In genomic region chr5:29016067-29016466, GRCh38 we compare ENCODE assay signal across 24 cellular contexts.
DNase-seq lines count a peak whose midpoint lies in the region; ATAC-seq and TF ChIP-seq lines count a peak whose summit lies in the region.
"Had no signal": no experiment of that assay in that cellular context is flagged by ENCODE, and none has a peak within 500 bp of the region (broad histone marks: within the 10 kb centered on the region; RNA-seq: fewer than 3 reads in every experiment).

No MANE protein-coding gene starts in this region.

- ATAC-seq in GM21723 (IDR thresholded peaks at IDR 0.05; ENCODE audit: unreplicated experiment) = no peak
- ATAC-seq: activated naive CD8-positive, alpha-beta T cell treated with anti-CD3 and anti-CD28 coated beads, Interleukin-2, amount 50 U/mL, for 24 hours; K562; psoas muscle had no signal

- no TSS peak for BruUV-seq in PC-9 (replicated peaks; lab: Mats Ljungman, UMichigan)

- H3K4me2 ChIP-seq in PC-9 = no peak overlapping the region
- H3K4me2 ChIP-seq: neural progenitor cell had no signal

- no peaks in the 10 kb centered on the region for H4K20me1 ChIP-seq in PC-9 (ENCODE audit: insufficient read depth)

- H3K27me3 ChIP-seq in BE2C = no peaks in the 10 kb centered on the region
- H3K27me3 ChIP-seq in PC-9 (ENCODE audit: insufficient read depth, low read depth) = no peaks in the 10 kb centered on the region
- H3K27me3 ChIP-seq: neural progenitor cell, stomach had no signal

- H3K27ac ChIP-seq in PC-9 = no peak overlapping the region
- H3K27ac ChIP-seq: neural progenitor cell, psoas muscle, stomach had no signal

- H3K9me2 ChIP-seq in PC-9 (ENCODE audit: insufficient read depth) = no peaks in the 10 kb centered on the region

- POLR2A ChIA-PET in PC-9 (lab: Charles Lee; ENCODE audit: unreplicated experiment) = no interaction called here

- intact Hi-C loops in PC-9 (cut with micrococcal nuclease; ENCODE audit: unreplicated experiment) = no loop called here

- H3F3A ChIP-seq in PC-9 (ENCODE audit: insufficient read depth, low read depth) = no peaks in the 10 kb centered on the region

- CTCF ChIA-PET in PC-9 (lab: Charles Lee) = no interaction called here

- H3K36me3 ChIP-seq in BE2C (no peaks in the 10 kb centered on the region), PC-9 (ENCODE audit: low read depth) (no peaks in the 10 kb centered on the region)
- H3K36me3 ChIP-seq: neural progenitor cell, stomach had no signal

- peak; percentile 1; the same call in 1 of the 2 replicates for TF ChIP-seq CTCF in BE2C (IDR thresholded peaks at IDR 0.05; ENCODE audit: low read depth, low read length)
- no peak for TF ChIP-seq CTCF in PC-9 (conservative IDR thresholded peaks at IDR 0.05)

- peak overlapping the region; percentile 33 for H2AFZ ChIP-seq in PC-9
- H2AFZ ChIP-seq: neural progenitor cell had no signal

- H3K4me1 ChIP-seq in BE2C = no peaks in the 10 kb centered on the region
- H3K4me1 ChIP-seq in PC-9 (replicated peaks; ENCODE audit: insufficient read depth) = no peaks in the 10 kb centered on the region
- H3K4me1 ChIP-seq: neural progenitor cell, psoas muscle, stomach had no signal

- H3K9me3 ChIP-seq in BE2C = no peaks in the 10 kb centered on the region
- H3K9me3 ChIP-seq in PC-9 (ENCODE audit: insufficient read depth, low read depth) = no peaks in the 10 kb centered on the region
- H3K9me3 ChIP-seq: psoas muscle, stomach had no signal

- H3K4me3 ChIP-seq in BE2C (ENCODE audit: low read depth, low read length) (no peak overlapping the region), PC-9 (no peak overlapping the region)
- H3K4me3 ChIP-seq: K562, neural progenitor cell, psoas muscle, stomach had no signal

- DNase-seq in BE2C (no peak), DMS53 treated with DMSO at 0.1 percent for 48 hours (lab: John Stamatoyannopoulos, UW; ENCODE audit: unreplicated experiment) (peak; percentile 22), PC-9 (peak in 1 of 2 experiments; percentile 32), kidney tubule cell (ENCODE audit: low spot score) (peak; percentile 4), germinal center (ENCODE audit: low spot score) (no peak), DMS79 treated with DMSO at 0.1 percent for 48 hours (lab: John Stamatoyannopoulos, UW) (no peak)
- DNase-seq: activated CD4-positive, alpha-beta T cell treated with anti-CD3 and anti-CD28 coated beads for 1 hour; activated CD8-positive, alpha-beta memory T cell treated with anti-CD3 and anti-CD28 coated beads for 24 hours; activated gamma-delta T cell treated with Interleukin-2 at 50 U/mL for 16 hours; activated naive CD8-positive, alpha-beta T cell treated with anti-CD3 and anti-CD28 coated beads, Interleukin-2, amount 50 U/mL, for 24 hours; activated T-cell treated with anti-CD3 and anti-CD28 coated beads, Interleukin-2, amount 50 U/mL, for 1 hour; AML-193; CD8-positive, alpha-beta memory T cell; glutamatergic neuron; NCI-H146; NCI-H526 treated with DMSO at 0.1 percent for 48 hours; psoas muscle; Right ventricle myocardium superior; stomach; SW 1271; trophoblast cell had no signal

- no peaks in the 10 kb centered on the region for H3K79me2 ChIP-seq in PC-9 (ENCODE audit: low read depth)

Comparison
In these comparisons a context has a peak if more than half of its experiments do, and no peak if none do; other contexts are left out.
1. DNase-seq: peak in DMS53 treated with DMSO at 0.1 percent for 48 hours (single experiment) and kidney tubule cell (single experiment); none in BE2C (single experiment), germinal center (single experiment) and DMS79 treated with DMSO at 0.1 percent for 48 hours (single experiment).